ENCODE assay signal across 10 cellular contexts in the genomic region with DNA sequence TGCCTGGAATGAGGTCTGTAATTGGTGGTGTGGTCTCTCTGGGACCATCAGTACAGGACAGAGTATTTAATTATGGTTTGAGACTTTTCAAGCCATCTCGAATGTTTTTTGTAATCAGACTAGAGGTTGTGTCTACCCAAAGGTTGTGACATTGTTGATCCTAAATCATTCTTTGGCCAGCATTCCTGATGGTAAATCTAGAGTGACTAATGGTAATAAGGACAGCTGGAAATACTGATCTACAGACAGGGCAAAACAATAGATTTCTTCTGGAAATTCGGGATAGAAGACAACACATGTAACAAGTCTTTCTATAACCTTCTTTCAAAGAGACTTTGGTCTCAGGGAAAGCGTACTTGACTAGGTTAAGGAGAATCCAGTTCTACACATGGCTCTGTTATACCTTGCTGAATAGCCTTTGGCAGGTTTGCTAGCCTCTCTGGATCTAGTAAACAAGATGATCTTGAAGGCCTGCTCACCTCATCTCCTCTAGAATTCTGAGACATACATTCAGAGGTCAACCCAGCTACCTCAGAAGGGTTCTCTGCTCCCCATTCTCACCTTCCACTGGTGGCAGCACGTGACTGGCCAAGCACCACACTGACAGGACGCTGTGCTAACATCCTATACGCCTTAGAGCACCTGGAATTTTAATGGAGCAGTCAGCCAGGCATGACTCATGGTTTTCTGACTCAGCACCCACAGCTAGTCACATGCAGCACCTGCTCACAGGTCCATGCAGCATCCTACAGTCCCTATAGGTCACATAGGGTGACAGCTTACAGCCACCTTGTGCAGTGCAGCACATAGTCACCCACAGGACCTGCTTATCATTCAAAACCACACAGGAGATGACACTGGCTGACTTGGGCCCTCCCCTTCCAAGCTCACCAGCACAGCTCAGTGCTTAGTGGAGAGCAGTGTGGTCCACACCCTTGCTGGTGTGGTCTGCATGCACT. TPM values are rescaled to one million over a fixed set of nuclear protein-coding genes. Genes with fewer than 3 reads are reported as not detected.
DNase-seq lines count a peak whose midpoint lies in the region; ATAC-seq and TF ChIP-seq lines count a peak whose summit lies in the region.
"Had no signal": no experiment of that assay in that cellular context is flagged by ENCODE, and none has a peak within 500 bp of the region (broad histone marks: within the 10 kb centered on the region; RNA-seq: fewer than 3 reads in every experiment).

No MANE protein-coding gene starts in this region.

- no peak overlapping the region for H3K4me3 ChIP-seq in epithelial cell of proximal tubule (ENCODE audit: low read depth, low read length)

- TF ChIP-seq CTCF in epithelial cell of proximal tubule (conservative IDR thresholded peaks at IDR 0.05; ENCODE audit: low read depth, low read length), result no peak

- ATAC-seq in GM21737 (IDR thresholded peaks at IDR 0.05; ENCODE audit: unreplicated experiment) (no peak), GM19035 (IDR thresholded peaks at IDR 0.05; ENCODE audit: unreplicated experiment) (no peak)

- DNase-seq in NCI-H187 treated with DMSO at 0.1 percent for 48 hours (lab: John Stamatoyannopoulos, UW) (peak; percentile 39), NCI-H187 (lab: John Stamatoyannopoulos, UW) (no peak), RPMI8226 (peak; percentile 45), epithelial cell of proximal tubule (ENCODE audit: low read depth) (peak; percentile 90), NCI-H1436 (lab: John Stamatoyannopoulos, UW) (no peak)
- peak; percentile 2 for DNase-seq in stimulated activated CD8-positive, alpha-beta memory T cell treated with anti-CD3 and anti-CD28 coated beads, Interleukin-4, amount 100 ng/mL, for 24 hours (ENCODE audit: low read depth)
- DNase-seq: 8988T, GOT3 had no signal

RNA-seq across cellular contexts. Expression of a gene that starts 12.2 kb away (rescaled TPM):
- total RNA-seq in epithelial cell of proximal tubule, result 1.2 and 2.1 TPM in 2 replicates

Comparison
In these comparisons a context has a peak if more than half of its experiments do, and no peak if none do; other contexts are left out.
1. DNase-seq: peak in NCI-H187 treated with DMSO at 0.1 percent for 48 hours (single experiment), RPMI8226 (single experiment), epithelial cell of proximal tubule (single experiment) and stimulated activated CD8-positive, alpha-beta memory T cell treated with anti-CD3 and anti-CD28 coated beads, Interleukin-4, amount 100 ng/mL, for 24 hours (single experiment); none in NCI-H187 (0 of 2) and NCI-H1436 (single experiment).